8 cellular contexts compared by ENCODE assay signal in genomic region chr16:77807-78443, GRCh38.
DNase-seq lines count a peak whose midpoint lies in the region; ATAC-seq lines count a peak whose summit lies in the region.

A gene with protein sequence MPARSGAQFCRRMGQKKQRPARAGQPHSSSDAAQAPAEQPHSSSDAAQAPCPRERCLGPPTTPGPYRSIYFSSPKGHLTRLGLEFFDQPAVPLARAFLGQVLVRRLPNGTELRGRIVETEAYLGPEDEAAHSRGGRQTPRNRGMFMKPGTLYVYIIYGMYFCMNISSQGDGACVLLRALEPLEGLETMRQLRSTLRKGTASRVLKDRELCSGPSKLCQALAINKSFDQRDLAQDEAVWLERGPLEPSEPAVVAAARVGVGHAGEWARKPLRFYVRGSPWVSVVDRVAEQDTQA (plus strand): TSS chr16:78225. CDS start chr16:78310, 85 bp downstream.

- no peaks in the 10 kb centered on the region for H3K36me3 ChIP-seq in ACC112 (ENCODE audit: insufficient read depth, low read length)
- H3K36me3 ChIP-seq in effector memory CD4-positive, alpha-beta T cell (ENCODE audit: control insufficient read depth, insufficient read depth, low read length) = no peaks in the 10 kb centered on the region

- H3K4me3 ChIP-seq in ACC112 (ENCODE audit: low read depth, low read length) = peak within 1 kb of the TSS; percentile 89
- peak within 1 kb of the TSS; percentile 81 for H3K4me3 ChIP-seq in effector memory CD4-positive, alpha-beta T cell (ENCODE audit: insufficient read depth, low read depth, low read length, poor library complexity, severe bottlenecking)

- no peaks in the 10 kb centered on the region for H3K9me3 ChIP-seq in effector memory CD4-positive, alpha-beta T cell (ENCODE audit: control insufficient read depth, low read length)

- H3K27ac ChIP-seq in ACC112 (ENCODE audit: low read depth, low read length) = peak within 1 kb of the TSS; percentile 80
- peak within 1 kb of the TSS; percentile 53 for H3K27ac ChIP-seq in effector memory CD4-positive, alpha-beta T cell (ENCODE audit: insufficient read depth, low read length, poor library complexity, severe bottlenecking)

- peaks cover 12% of the 10 kb centered on the region for H3K79me2 ChIP-seq in ACC112 (ENCODE audit: control insufficient read depth, insufficient read depth, low read length, unreplicated experiment)

- H3K4me1 ChIP-seq in ACC112 (ENCODE audit: control insufficient read depth, insufficient read depth, low read length, unreplicated experiment) = peaks cover 48% of the 10 kb centered on the region
- H3K4me1 ChIP-seq in effector memory CD4-positive, alpha-beta T cell (ENCODE audit: control insufficient read depth, insufficient read depth, low read length, poor library complexity, severe bottlenecking) = peaks cover 23% of the 10 kb centered on the region

- DNase-seq in NCI-H82 (lab: John Stamatoyannopoulos, UW) (peak; percentile 90), medulla oblongata (ENCODE audit: extremely low spot score) (peak; percentile 86)
- peak; percentile 32 to 72 for DNase-seq in activated CD8-positive, alpha-beta memory T cell treated with anti-CD3 and anti-CD28 coated beads for 1 hour (ENCODE audit: extremely low read depth in 1 of 2, low read depth in 1 of 2)
- peak; percentile 63 to 77 (median 68) for DNase-seq in effector memory CD4-positive, alpha-beta T cell
- peak; percentile 72 for DNase-seq in stimulated activated CD8-positive, alpha-beta memory T cell treated with anti-CD3 and anti-CD28 coated beads, Interleukin-12 subunit alpha, Interleukin-12 subunit beta, amount 100 ng/mL, for 1 hour (ENCODE audit: low read depth)

- peak within 1 kb of the TSS; percentile 82 for H2AFZ ChIP-seq in ACC112 (ENCODE audit: low read length, unreplicated experiment)

- H3K27me3 ChIP-seq in ACC112 (ENCODE audit: insufficient read depth, low read length) = no peaks in the 10 kb centered on the region
- H3K27me3 ChIP-seq in effector memory CD4-positive, alpha-beta T cell (replicated peaks; ENCODE audit: control insufficient read depth, insufficient read depth, low read length, poor library complexity, severe bottlenecking) = no peaks in the 10 kb centered on the region

- ATAC-seq in GM18858 (IDR thresholded peaks at IDR 0.05; ENCODE audit: unreplicated experiment) = peak; percentile 55
- peak; percentile 71 for ATAC-seq in HG03135 (IDR thresholded peaks at IDR 0.05; ENCODE audit: unreplicated experiment)

Comparison
In these comparisons a context has a peak if more than half of its experiments do, and no peak if none do; other contexts are left out.
1. Peak in every context shown above with its lines: DNase-seq, ATAC-seq, H3K4me3 ChIP-seq and H3K27ac ChIP-seq.